26 cellular contexts compared by ENCODE assay signal in genomic region chr5:130385619-130386018, GRCh38.
"Had no signal": no experiment of that assay in that cellular context is flagged by ENCODE, and none has a peak within 500 bp of the region (broad histone marks: within the 10 kb centered on the region; RNA-seq: fewer than 3 reads in every experiment).

No MANE protein-coding gene starts in this region.

- H3K36me3 ChIP-seq: left ventricle myocardium inferior, right lobe of liver, stomach, suprapubic skin, tibial nerve had no signal

- H3K4me3 Mint-ChIP-seq: activated CD4-positive, alpha-beta memory T cell treated with anti-CD3 and anti-CD28 coated beads for 36 hours; activated naive CD4-positive, alpha-beta T cell treated with anti-CD3 and anti-CD28 coated beads for 36 hours; activated naive CD8-positive, alpha-beta T cell treated with anti-CD3 and anti-CD28 coated beads, Interleukin-2, amount 10 ng/mL, durations not matched to agents 7 days and 5 days; activated T-cell treated with anti-CD3 and anti-CD28 coated beads, Interleukin-2, amount 50 U/mL, for 72 hours; immature natural killer cell; natural killer cell treated with Interleukin-12 subunit alpha and Interleukin-12 subunit beta and Interleukin-15 and Interleukin-18, amount 100 ng/mL, for 72 hours; stimulated activated memory B cell treated with anti-CD40 and anti-IgM and Interleukin-4, amounts not matched to agents 10 μg/mL and 1 μg/mL and 100 μg/mL, for 72 hours; T-helper 1 cell treated with Interleukin-12 subunit alpha and Interleukin-12 subunit beta and Interleukin-4 antibody, amounts not matched to agents 30 μg/mL and 1 μg/mL, for 36 hours had no signal

- H3K27ac Mint-ChIP-seq: activated CD4-positive, alpha-beta memory T cell treated with anti-CD3 and anti-CD28 coated beads for 36 hours; activated naive CD4-positive, alpha-beta T cell treated with anti-CD3 and anti-CD28 coated beads for 36 hours; activated naive CD8-positive, alpha-beta T cell treated with anti-CD3 and anti-CD28 coated beads, Interleukin-2, amount 10 ng/mL, durations not matched to agents 7 days and 5 days; activated T-cell treated with anti-CD3 and anti-CD28 coated beads, Interleukin-2, amount 50 U/mL, for 72 hours; immature natural killer cell; natural killer cell treated with Interleukin-12 subunit alpha and Interleukin-12 subunit beta and Interleukin-15 and Interleukin-18, amount 100 ng/mL, for 72 hours; stimulated activated memory B cell treated with anti-CD40 and anti-IgM and Interleukin-4, amounts not matched to agents 10 μg/mL and 1 μg/mL and 100 μg/mL, for 72 hours; T-helper 1 cell treated with Interleukin-12 subunit alpha and Interleukin-12 subunit beta and Interleukin-4 antibody, amounts not matched to agents 30 μg/mL and 1 μg/mL, for 36 hours had no signal

- DNase-seq: activated CD4-positive, alpha-beta memory T cell treated with anti-CD3 and anti-CD28 coated beads for 36 hours; activated CD4-positive, alpha-beta T cell treated with anti-CD3 and anti-CD28 coated beads for 48 hours; activated effector memory CD4-positive, alpha-beta T cell treated with Interleukin-2 at 50 U/mL for 16 hours; activated naive CD4-positive, alpha-beta T cell treated with anti-CD3 and anti-CD28 coated beads for 36 hours; activated naive CD8-positive, alpha-beta T cell treated with anti-CD3 and anti-CD28 coated beads, Interleukin-2, amount 10 ng/mL, durations not matched to agents 7 days and 5 days; activated T-cell treated with anti-CD3 and anti-CD28 coated beads, Interleukin-2, amount 50 U/mL, for 72 hours; amniotic stem cell; cerebellar nuclear complex; cortex of kidney; foreskin fibroblast; immature natural killer cell; kidney glomerular epithelial cell; left ventricle myocardium inferior; midbrain; occipital lobe; posterior cingulate gyrus; right lobe of liver; stimulated activated CD4-positive, alpha-beta T cell treated with anti-CD3 and anti-CD28 coated beads, Interleukin-15, amount 100 ng/mL, for 24 hours; stomach; T1000 had no signal

- H3K27me3 Mint-ChIP-seq: activated naive CD8-positive, alpha-beta T cell treated with anti-CD3 and anti-CD28 coated beads, Interleukin-2, amount 10 ng/mL, durations not matched to agents 7 days and 5 days; natural killer cell treated with Interleukin-12 subunit alpha and Interleukin-12 subunit beta and Interleukin-15 and Interleukin-18, amount 100 ng/mL, for 72 hours; stimulated activated memory B cell treated with anti-CD40 and anti-IgM and Interleukin-4, amounts not matched to agents 10 μg/mL and 1 μg/mL and 100 μg/mL, for 72 hours had no signal

- H3K4me1 Mint-ChIP-seq: activated naive CD8-positive, alpha-beta T cell treated with anti-CD3 and anti-CD28 coated beads, Interleukin-2, amount 10 ng/mL, durations not matched to agents 7 days and 5 days; immature natural killer cell; stimulated activated memory B cell treated with anti-CD40 and anti-IgM and Interleukin-4, amounts not matched to agents 10 μg/mL and 1 μg/mL and 100 μg/mL, for 72 hours had no signal

- H3K9me3 ChIP-seq: left ventricle myocardium inferior, right lobe of liver, stomach, suprapubic skin, tibial nerve had no signal

- H3K27ac ChIP-seq: left ventricle myocardium inferior, right lobe of liver, skin epidermis, stomach, suprapubic skin, tibial nerve had no signal

- H3K27me3 ChIP-seq: right lobe of liver, stomach, suprapubic skin, tibial nerve had no signal

- H3K9me3 Mint-ChIP-seq: activated CD4-positive, alpha-beta memory T cell treated with anti-CD3 and anti-CD28 coated beads for 36 hours; activated naive CD4-positive, alpha-beta T cell treated with anti-CD3 and anti-CD28 coated beads for 36 hours; activated naive CD8-positive, alpha-beta T cell treated with anti-CD3 and anti-CD28 coated beads, Interleukin-2, amount 10 ng/mL, durations not matched to agents 7 days and 5 days; activated T-cell treated with anti-CD3 and anti-CD28 coated beads, Interleukin-2, amount 50 U/mL, for 72 hours; stimulated activated memory B cell treated with anti-CD40 and anti-IgM and Interleukin-4, amounts not matched to agents 10 μg/mL and 1 μg/mL and 100 μg/mL, for 72 hours; T-helper 1 cell treated with Interleukin-12 subunit alpha and Interleukin-12 subunit beta and Interleukin-4 antibody, amounts not matched to agents 30 μg/mL and 1 μg/mL, for 36 hours had no signal

- H3K4me1 ChIP-seq: left ventricle myocardium inferior, right lobe of liver, stomach, suprapubic skin, tibial nerve had no signal

- H3K4me3 ChIP-seq: left ventricle myocardium inferior, right lobe of liver, skin epidermis, stomach, suprapubic skin, tibial nerve had no signal

- H3K36me3 Mint-ChIP-seq: activated CD4-positive, alpha-beta memory T cell treated with anti-CD3 and anti-CD28 coated beads for 36 hours; activated naive CD8-positive, alpha-beta T cell treated with anti-CD3 and anti-CD28 coated beads, Interleukin-2, amount 10 ng/mL, durations not matched to agents 7 days and 5 days; immature natural killer cell; natural killer cell treated with Interleukin-12 subunit alpha and Interleukin-12 subunit beta and Interleukin-15 and Interleukin-18, amount 100 ng/mL, for 72 hours; stimulated activated memory B cell treated with anti-CD40 and anti-IgM and Interleukin-4, amounts not matched to agents 10 μg/mL and 1 μg/mL and 100 μg/mL, for 72 hours had no signal
